ENCODE assay signal across 2 cellular contexts in genomic region chr1:34785875-34786470, GRCh38.
TF ChIP-seq lines count a peak whose summit lies in the region.

No MANE protein-coding gene starts in this region.

TF ChIP-seq in liver, 16 proteins besides CTCF, POLR2A, EP300 and RAD21:
- TF ChIP-seq MAX (IDR thresholded peaks at IDR 0.05) (no peak), HNF4G (IDR thresholded peaks at IDR 0.05) (no peak), NR2F2 (IDR thresholded peaks at IDR 0.05) (no peak), HNF4A (conservative IDR thresholded peaks at IDR 0.05) (no peak), YY1 (IDR thresholded peaks at IDR 0.05) (no peak), SP1 (IDR thresholded peaks at IDR 0.05) (no peak), ZBTB33 (IDR thresholded peaks at IDR 0.05) (no peak), FOXA1 (IDR thresholded peaks at IDR 0.05) (no peak), JUND (IDR thresholded peaks at IDR 0.05) (no peak), REST (IDR thresholded peaks at IDR 0.05) (no peak), ATF3 (IDR thresholded peaks at IDR 0.05) (no peak), GABPA (IDR thresholded peaks at IDR 0.05 in 1 of 2, conservative IDR thresholded peaks at IDR 0.05 in 1 of 2) (no peak), TAF1 (conservative IDR thresholded peaks at IDR 0.05) (no peak), FOXA2 (IDR thresholded peaks at IDR 0.05) (no peak), RXRA (IDR thresholded peaks at IDR 0.05) (no peak), EGR1 (IDR thresholded peaks at IDR 0.05; ENCODE audit: low read depth in 2 of 2) (no peak)

TF ChIP-seq in HepG2, 621 proteins besides CTCF, POLR2A, EP300 and RAD21:
- no peak for TF ChIP-seq ZNF687 (CRISPR knock-in tag; IDR thresholded peaks at IDR 0.05)
- TF ChIP-seq PCBP1 (IDR thresholded peaks at IDR 0.05; ENCODE audit: borderline replicate concordance, low read depth, low read length) = no peak
- TF ChIP-seq SNAPC5 (CRISPR knock-in tag; IDR thresholded peaks at IDR 0.05; ENCODE audit: borderline replicate concordance) = no peak
- TF ChIP-seq STAT5B (CRISPR knock-in tag; IDR thresholded peaks at IDR 0.05) = no peak
- TF ChIP-seq HES4 (CRISPR knock-in tag; IDR thresholded peaks at IDR 0.05; ENCODE audit: borderline replicate concordance) = no peak
- no peak for TF ChIP-seq ZNF318 (CRISPR knock-in tag; IDR thresholded peaks at IDR 0.05)
- no peak for TF ChIP-seq DPF2 (CRISPR knock-in tag; IDR thresholded peaks at IDR 0.05; ENCODE audit: borderline replicate concordance, low read depth)
- no peak for TF ChIP-seq FOXM1 (CRISPR knock-in tag; IDR thresholded peaks at IDR 0.05)
- TF ChIP-seq ZNF33A (CRISPR knock-in tag; IDR thresholded peaks at IDR 0.05; ENCODE audit: borderline replicate concordance) = no peak
- TF ChIP-seq TFDP2 (CRISPR knock-in tag; IDR thresholded peaks at IDR 0.05) = no peak
- no peak for TF ChIP-seq ARNT (IDR thresholded peaks at IDR 0.05)
